In genomic region chr7:139658919-139659675, GRCh38 we compare ENCODE assay signal across 13 cellular contexts.
DNase-seq lines count a peak whose midpoint lies in the region; ATAC-seq and TF ChIP-seq lines count a peak whose summit lies in the region.
"Had no signal": no experiment of that assay in that cellular context is flagged by ENCODE, and none has a peak within 500 bp of the region (broad histone marks: within the 10 kb centered on the region; RNA-seq: fewer than 3 reads in every experiment).

No MANE protein-coding gene starts in this region.

- no peak overlapping the region for H3K4me2 ChIP-seq in hepatocyte

- no peak overlapping the region for H2AFZ ChIP-seq in ACC112 (ENCODE audit: low read length, unreplicated experiment)
- H2AFZ ChIP-seq in hepatocyte = no peak overlapping the region

- H3K36me3 ChIP-seq in ACC112 (ENCODE audit: insufficient read depth, low read length) (peaks cover 6% of the 10 kb centered on the region), hepatocyte (replicated peaks; ENCODE audit: insufficient read depth, low read depth) (no peaks in the 10 kb centered on the region)
- H3K36me3 ChIP-seq: esophagus muscularis mucosa, vagina had no signal

- peak overlapping the region in 1 of 3 experiments; percentile 5 for H3K4me3 Mint-ChIP-seq in nephron
- H3K4me3 Mint-ChIP-seq: activated T-helper 17 cell treated with anti-CD3 and anti-CD28 coated beads, Interleukin-2, amount 50 U/mL, for 72 hours had no signal

- no peaks in the 10 kb centered on the region for H3K9me2 ChIP-seq in hepatocyte (replicated peaks; ENCODE audit: insufficient read depth)

- peaks cover 48% of the 10 kb centered on the region for H3K36me3 Mint-ChIP-seq in nephron (ENCODE audit: low read depth)

- H3K9me3 ChIP-seq in hepatocyte (ENCODE audit: low read depth) = no peaks in the 10 kb centered on the region
- H3K9me3 ChIP-seq: esophagus muscularis mucosa, vagina had no signal

- peaks cover 8% of the 10 kb centered on the region for H4K20me1 ChIP-seq in hepatocyte (ENCODE audit: insufficient read depth, poor library complexity, severe bottlenecking)

- H3K79me2 ChIP-seq in ACC112 (ENCODE audit: control insufficient read depth, insufficient read depth, low read length, unreplicated experiment) (peaks cover 97% of the 10 kb centered on the region), hepatocyte (peaks cover 77% of the 10 kb centered on the region)

- DNase-seq in anterior cingulate cortex (lab: John Stamatoyannopoulos, UW) (peak in 34 of 58 donors; percentile 17 to 75 (median 48)), hepatocyte (ENCODE audit: low spot score) (no peak), amniotic stem cell (lab: John Stamatoyannopoulos, UW) (no peak), HCEC 1CT (no peak)
- no peak for DNase-seq in stimulated activated naive CD4-positive, alpha-beta T cell treated with Interleukin-2 at 50 U/mL for 16 hours (lab: John Stamatoyannopoulos, UW)
- DNase-seq: activated CD4-positive, alpha-beta T cell treated with anti-CD3 and anti-CD28 coated beads, Interleukin-2, amount 50 U/mL, for 4 hours; stimulated activated CD4-positive, alpha-beta T cell treated with anti-CD3 and anti-CD28 coated beads, Interleukin-15, amount 100 ng/mL, for 24 hours had no signal

- peaks cover 59% of the 10 kb centered on the region for H3K4me1 ChIP-seq in ACC112 (ENCODE audit: control insufficient read depth, insufficient read depth, low read length, unreplicated experiment)
- H3K4me1 ChIP-seq in hepatocyte (ENCODE audit: insufficient read depth) = peaks cover 21% of the 10 kb centered on the region

- no peak overlapping the region for H3K4me3 ChIP-seq in ACC112 (ENCODE audit: low read depth, low read length)
- H3K4me3 ChIP-seq in hepatocyte = no peak overlapping the region
- H3K4me3 ChIP-seq: esophagus muscularis mucosa, vagina had no signal

- TF ChIP-seq CTCF in hepatocyte (IDR thresholded peaks at IDR 0.05; ENCODE audit: poor library complexity) (no peak), nephron (IDR thresholded peaks at IDR 0.05; ENCODE audit: unreplicated experiment in 3 of 3) (no peak)

- 72% methylated on average over 14 of the region's 14 CpGs for WGBS in hepatocyte (ENCODE audit: low lambda C conversion rate, missing lambda C conversion rate)

- peaks cover 79% of the 10 kb centered on the region for H3K4me1 Mint-ChIP-seq in nephron

- no peak for ATAC-seq in GM18868 (IDR thresholded peaks at IDR 0.05; ENCODE audit: unreplicated experiment)

- peak overlapping the region; percentile 63 to 88 (median 78) for H3K27ac Mint-ChIP-seq in nephron
- H3K27ac Mint-ChIP-seq: activated T-helper 17 cell treated with anti-CD3 and anti-CD28 coated beads, Interleukin-2, amount 50 U/mL, for 72 hours had no signal

- H3K27me3 Mint-ChIP-seq in nephron (ENCODE audit: low read depth) = no peaks in the 10 kb centered on the region
- H3K27me3 Mint-ChIP-seq: activated T-helper 17 cell treated with anti-CD3 and anti-CD28 coated beads, Interleukin-2, amount 50 U/mL, for 72 hours had no signal

- H3K27me3 ChIP-seq in ACC112 (ENCODE audit: insufficient read depth, low read length) (no peaks in the 10 kb centered on the region), hepatocyte (no peaks in the 10 kb centered on the region)
- H3K27me3 ChIP-seq: esophagus muscularis mucosa, vagina had no signal

- no peaks in the 10 kb centered on the region for H3K9me3 Mint-ChIP-seq in nephron
- H3K9me3 Mint-ChIP-seq: activated T-helper 17 cell treated with anti-CD3 and anti-CD28 coated beads, Interleukin-2, amount 50 U/mL, for 72 hours had no signal

- H3K27ac ChIP-seq in ACC112 (ENCODE audit: low read depth, low read length) (peak overlapping the region; percentile 57), hepatocyte (peak overlapping the region; percentile 20)
- H3K27ac ChIP-seq: esophagus muscularis mucosa, vagina had no signal

Comparison
In these comparisons a context has a peak if more than half of its experiments do, and no peak if none do; other contexts are left out.
1. DNase-seq: peak in anterior cingulate cortex (34 of 58); none in hepatocyte (single experiment), stimulated activated naive CD4-positive, alpha-beta T cell treated with Interleukin-2 at 50 U/mL for 16 hours (single experiment), amniotic stem cell (single experiment) and HCEC 1CT (single experiment).